8 cellular contexts compared by ENCODE assay signal in genomic region chr17:59220328-59221158, GRCh38. TPM values are rescaled to one million over a fixed set of nuclear protein-coding genes. Genes with fewer than 3 reads are reported as not detected.
A peak's percentile ranks its signal among the peaks of the same experiment; 100 is the strongest.
DNase-seq lines count a peak whose midpoint lies in the region; ATAC-seq and TF ChIP-seq lines count a peak whose summit lies in the region.

Gene GDPD1 (plus strand): TSS chr17:59220511. CDS start chr17:59220610, 99 bp downstream.

- peak; percentile 94 for DNase-seq in COLO668 (lab: John Stamatoyannopoulos, UW; ENCODE audit: unreplicated experiment)
- DNase-seq in HL-60 (ENCODE audit: low read depth in 1 of 2, low spot score in 1 of 2): peak; percentile 89 to 95
- peak; percentile 84 for DNase-seq in NCI-H82 treated with DMSO at 0.1 percent for 48 hours (lab: John Stamatoyannopoulos, UW; ENCODE audit: unreplicated experiment)
- peak; percentile 98 for DNase-seq in activated CD8-positive, alpha-beta T cell treated with anti-CD3 and anti-CD28 coated beads for 36 hours
- DNase-seq in effector CD4-positive, alpha-beta T cell: peak; percentile 96
- DNase-seq in lung (ENCODE audit: low spot score): peak; percentile 95
- peak; percentile 95 to 96 (median 95) for DNase-seq in stimulated activated CD4-positive, alpha-beta T cell treated with anti-CD3 and anti-CD28 coated beads, TNF-alpha, amount 100 ng/mL, for 24 hours (ENCODE audit: low read depth in 3 of 3)

- POLR2A ChIA-PET in activated CD8-positive, alpha-beta T cell treated with anti-CD3 and anti-CD28 coated beads for 36 hours (lab: Charles Lee): interaction anchor here (1.2 to 2.2 kb wide), 2 partner anchors 9 to 114 kb away, joined by 3 to 13 read pairs; no protein-coding TSS in a partner anchor

- intact Hi-C loops in activated CD8-positive, alpha-beta T cell treated with anti-CD3 and anti-CD28 coated beads for 36 hours (cut with micrococcal nuclease): no loop called here

- no peaks in the 10 kb centered on the region for H3K27me3 Mint-ChIP-seq in activated CD8-positive, alpha-beta T cell treated with anti-CD3 and anti-CD28 coated beads for 36 hours

- H3K27ac Mint-ChIP-seq in activated CD8-positive, alpha-beta T cell treated with anti-CD3 and anti-CD28 coated beads for 36 hours: peak within 1 kb of the TSS; percentile 87

- H3K27me3 ChIP-seq in HL-60 (ENCODE audit: insufficient read depth, poor library complexity, severe bottlenecking) (no peaks in the 10 kb centered on the region), lung (ENCODE audit: control insufficient read depth, insufficient read depth) (no peaks in the 10 kb centered on the region)

- TF ChIP-seq CTCF in HL-60 (IDR thresholded peaks at IDR 0.05; ENCODE audit: insufficient read depth, low read length) (peak; percentile 33), lung (IDR thresholded peaks at IDR 0.05; ENCODE audit: control extremely low read depth, extremely low read depth) (peak; percentile 75)
- TF ChIP-seq CTCF in activated CD8-positive, alpha-beta T cell treated with anti-CD3 and anti-CD28 coated beads for 36 hours (IDR thresholded peaks at IDR 0.05): peak; percentile 70

- H3K4me3 ChIP-seq in HL-60 (replicated peaks; ENCODE audit: insufficient read depth, low read length) (peak within 1 kb of the TSS; percentile 92), lung (peak within 1 kb of the TSS; percentile 67)

- CTCF ChIA-PET in activated CD8-positive, alpha-beta T cell treated with anti-CD3 and anti-CD28 coated beads for 36 hours (lab: Charles Lee): interaction anchor here (0.6 to 2.6 kb wide), 5 partner anchors 10 to 399 kb away, joined by 3 to 25 read pairs (median 4); partner anchors contain the start of genes CLTC and SMG8

- WGBS in lung, 2 donors: 0% methylated on average over 60 of the region's 60 CpGs

- no peaks in the 10 kb centered on the region for H3K9me3 ChIP-seq in lung (ENCODE audit: control insufficient read depth in 2 of 2, insufficient read depth in 1 of 2, low read length in 1 of 2)

- peak within 1 kb of the TSS; percentile 15 for H3K27ac ChIP-seq in HL-60 (replicated peaks)
- H3K27ac ChIP-seq in lung (ENCODE audit: low read depth in 1 of 2, low read length in 1 of 2): peak within 1 kb of the TSS; percentile 43 to 74

- peaks cover 6% of the 10 kb centered on the region for H3K4me1 Mint-ChIP-seq in activated CD8-positive, alpha-beta T cell treated with anti-CD3 and anti-CD28 coated beads for 36 hours (ENCODE audit: low read depth)

- peak within 1 kb of the TSS; percentile 96 for H3K4me3 Mint-ChIP-seq in activated CD8-positive, alpha-beta T cell treated with anti-CD3 and anti-CD28 coated beads for 36 hours

- no peaks in the 10 kb centered on the region for H3K36me3 Mint-ChIP-seq in activated CD8-positive, alpha-beta T cell treated with anti-CD3 and anti-CD28 coated beads for 36 hours (ENCODE audit: low read depth)

- no peaks in the 10 kb centered on the region for H3K4me1 ChIP-seq in lung (ENCODE audit: control insufficient read depth in 2 of 2, insufficient read depth in 2 of 2, low read length in 2 of 2)

- ATAC-seq in GM19463 (IDR thresholded peaks at IDR 0.05; ENCODE audit: unreplicated experiment) (peak; percentile 95), lung (ENCODE audit: insufficient read depth, low FRiP score) (peak; percentile 98)
- ATAC-seq in activated CD8-positive, alpha-beta T cell treated with anti-CD3 and anti-CD28 coated beads for 36 hours: peak; percentile 99

- no peaks in the 10 kb centered on the region for H3K36me3 ChIP-seq in lung (ENCODE audit: control insufficient read depth in 2 of 2, insufficient read depth in 2 of 2, low read length in 2 of 2)

- no peaks in the 10 kb centered on the region for H3K9me3 Mint-ChIP-seq in activated CD8-positive, alpha-beta T cell treated with anti-CD3 and anti-CD28 coated beads for 36 hours

RNA-seq across cellular contexts. Expression of gene GDPD1, which starts in this region (rescaled TPM):
- total RNA-seq in activated CD8-positive, alpha-beta T cell treated with anti-CD3 and anti-CD28 coated beads for 36 hours: 1 to 10 TPM; 1.3 to 2.0 TPM
- total RNA-seq in lung: 1 to 10 TPM; 2.8 to 8.7 TPM
- polyA plus RNA-seq in lung: 1 to 10 TPM; 1.2 to 1.5 TPM

Comparison
In these comparisons a context has a peak if more than half of its experiments do, and no peak if none do; other contexts are left out.
1. Peak in every context shown above with its lines: DNase-seq, ATAC-seq, H3K4me3 ChIP-seq and H3K27ac ChIP-seq.